In the genomic region with DNA sequence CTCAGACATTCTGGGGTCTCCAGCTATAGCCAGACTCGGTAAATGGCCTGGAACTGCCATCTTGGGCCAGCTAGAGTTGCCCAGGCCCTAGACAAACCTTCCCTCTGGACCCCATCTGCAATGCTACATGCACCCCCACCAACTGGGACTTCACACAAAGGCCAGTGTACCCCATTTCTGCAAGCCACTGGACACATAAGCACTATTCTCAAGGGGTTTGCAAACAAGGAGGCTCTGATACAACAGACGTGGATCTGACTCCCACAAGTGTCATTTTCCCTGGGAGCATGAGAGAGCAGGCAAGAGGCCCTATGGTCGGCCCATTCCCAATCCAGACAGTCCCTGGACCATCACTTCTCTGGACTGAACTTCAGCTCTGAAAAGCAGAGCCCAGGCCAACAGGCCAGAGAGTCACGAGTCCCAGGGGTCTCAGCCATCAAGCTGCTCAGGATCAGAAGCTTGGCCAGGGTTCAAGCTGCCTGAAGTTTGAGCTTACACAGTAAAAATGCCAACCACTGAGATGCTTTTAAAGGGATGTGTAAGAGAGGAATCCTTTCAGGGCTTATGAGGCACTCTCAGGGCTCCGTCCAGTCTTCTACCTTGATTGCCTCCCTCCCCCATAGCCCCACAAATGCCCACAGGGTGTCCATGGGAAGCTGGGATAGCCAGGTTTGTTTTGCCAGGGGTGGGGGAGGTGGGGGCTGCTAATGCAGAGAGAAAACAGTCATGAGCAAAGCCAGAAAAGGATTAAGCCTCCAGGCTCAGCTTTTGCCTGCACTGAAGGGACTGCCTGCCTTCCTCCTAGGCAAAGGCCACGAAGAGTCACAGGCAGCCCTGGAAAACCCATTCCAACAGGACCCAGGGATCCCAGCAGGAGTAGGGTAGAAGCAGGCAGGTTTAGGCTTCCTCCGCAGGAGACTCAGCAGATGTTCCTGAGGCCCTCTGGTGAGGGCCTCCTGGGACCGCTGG, we compare ENCODE assay signal across 8 cellular contexts. TPM values are rescaled to one million over a fixed set of nuclear protein-coding genes. Genes with fewer than 3 reads are reported as not detected.
DNase-seq lines count a peak whose midpoint lies in the region; ATAC-seq and TF ChIP-seq lines count a peak whose summit lies in the region.

No MANE protein-coding gene starts in this region.

- no peaks in the 10 kb centered on the region for H3K36me3 Mint-ChIP-seq in chondrocyte (ENCODE audit: low read depth)
- no peaks in the 10 kb centered on the region for H3K36me3 Mint-ChIP-seq in neural progenitor cell

- H3K27me3 ChIP-seq in BLaER1 (no peaks in the 10 kb centered on the region), neural progenitor cell (no peaks in the 10 kb centered on the region)

- H3K4me1 Mint-ChIP-seq in chondrocyte (ENCODE audit: low read depth) (peaks cover 95% of the 10 kb centered on the region), neural progenitor cell (peaks cover 71% of the 10 kb centered on the region)

- H3K9ac ChIP-seq in BLaER1 = peak overlapping the region; percentile 84
- no peak overlapping the region for H3K9ac ChIP-seq in neural progenitor cell

- H3K27me3 Mint-ChIP-seq in chondrocyte (ENCODE audit: low read depth) (no peaks in the 10 kb centered on the region), neural progenitor cell (ENCODE audit: insufficient read depth, low read depth) (peaks cover 2% of the 10 kb centered on the region)

- no peak overlapping the region for H2AFZ ChIP-seq in neural progenitor cell (replicated peaks)

- H3K4me1 ChIP-seq in BLaER1 = peaks cover 100% of the 10 kb centered on the region
- peaks cover 35% of the 10 kb centered on the region for H3K4me1 ChIP-seq in neural progenitor cell

- H3K4me3 ChIP-seq in BLaER1 = peak overlapping the region; percentile 59
- no peak overlapping the region for H3K4me3 ChIP-seq in neural progenitor cell

- peak overlapping the region; percentile 98 for H3K27ac ChIP-seq in BLaER1
- peak overlapping the region; percentile 97 for H3K27ac ChIP-seq in KOPT-K1 (ENCODE audit: low read depth, low read length, poor library complexity, severe bottlenecking)
- no peak overlapping the region for H3K27ac ChIP-seq in neural progenitor cell

- TF ChIP-seq CTCF in chondrocyte (IDR thresholded peaks at IDR 0.05) = no peak
- no peak for TF ChIP-seq CTCF in neural progenitor cell (IDR thresholded peaks at IDR 0.05)

- H3K4me2 ChIP-seq in BLaER1 = peak overlapping the region; percentile 99
- H3K4me2 ChIP-seq in neural progenitor cell = peak overlapping the region; percentile 16

- H4K20me1 ChIP-seq in BLaER1 (peaks cover 78% of the 10 kb centered on the region), neural progenitor cell (ENCODE audit: low read depth) (peaks cover 6% of the 10 kb centered on the region)

- H3K4me3 Mint-ChIP-seq in chondrocyte (ENCODE audit: unreplicated experiment) (no peak overlapping the region), neural progenitor cell (no peak overlapping the region)

- peaks cover 18% of the 10 kb centered on the region for H3F3A ChIP-seq in neural progenitor cell (ENCODE audit: low read depth)

- H3K36me3 ChIP-seq in BLaER1 = no peaks in the 10 kb centered on the region
- no peaks in the 10 kb centered on the region for H3K36me3 ChIP-seq in KOPT-K1 (ENCODE audit: insufficient read depth, low read length)
- no peaks in the 10 kb centered on the region for H3K36me3 ChIP-seq in neural progenitor cell

- H3K27ac Mint-ChIP-seq in chondrocyte (ENCODE audit: unreplicated experiment) = peak overlapping the region; percentile 49
- no peak overlapping the region for H3K27ac Mint-ChIP-seq in neural progenitor cell

- H3K79me2 ChIP-seq in neural progenitor cell (ENCODE audit: low read depth) = no peaks in the 10 kb centered on the region

- H3K9me3 Mint-ChIP-seq in chondrocyte (ENCODE audit: low read depth) (no peaks in the 10 kb centered on the region), neural progenitor cell (no peaks in the 10 kb centered on the region)

- H3K9me3 ChIP-seq in BLaER1 = no peaks in the 10 kb centered on the region
- H3K9me3 ChIP-seq in KOPT-K1 (ENCODE audit: insufficient read depth, low read length, poor library complexity, severe bottlenecking) = no peaks in the 10 kb centered on the region
- no peaks in the 10 kb centered on the region for H3K9me3 ChIP-seq in neural progenitor cell (ENCODE audit: low read depth)

- DNase-seq in chondrocyte (ENCODE audit: low spot score) = no peak
- no peak for DNase-seq in neural progenitor cell (ENCODE audit: low spot score)
- DNase-seq in NCI-H2227 (lab: John Stamatoyannopoulos, UW; ENCODE audit: unreplicated experiment) = no peak
- DNase-seq in NCI-H1417 (lab: John Stamatoyannopoulos, UW) = no peak

- ATAC-seq in GM18511 (IDR thresholded peaks at IDR 0.05; ENCODE audit: unreplicated experiment) (no peak), HG02870 (IDR thresholded peaks at IDR 0.05; ENCODE audit: unreplicated experiment) (no peak)

RNA-seq across cellular contexts. Expression of a gene that starts 31.7 kb away (rescaled TPM):
- total RNA-seq in chondrocyte = 72.0 to 85.2 TPM (median 72.1 TPM) in 3 replicates
- total RNA-seq in neural progenitor cell (ENCODE audit: low replicate concordance) = 25.9 and 37.3 TPM in 2 replicates
